In the genomic region with DNA sequence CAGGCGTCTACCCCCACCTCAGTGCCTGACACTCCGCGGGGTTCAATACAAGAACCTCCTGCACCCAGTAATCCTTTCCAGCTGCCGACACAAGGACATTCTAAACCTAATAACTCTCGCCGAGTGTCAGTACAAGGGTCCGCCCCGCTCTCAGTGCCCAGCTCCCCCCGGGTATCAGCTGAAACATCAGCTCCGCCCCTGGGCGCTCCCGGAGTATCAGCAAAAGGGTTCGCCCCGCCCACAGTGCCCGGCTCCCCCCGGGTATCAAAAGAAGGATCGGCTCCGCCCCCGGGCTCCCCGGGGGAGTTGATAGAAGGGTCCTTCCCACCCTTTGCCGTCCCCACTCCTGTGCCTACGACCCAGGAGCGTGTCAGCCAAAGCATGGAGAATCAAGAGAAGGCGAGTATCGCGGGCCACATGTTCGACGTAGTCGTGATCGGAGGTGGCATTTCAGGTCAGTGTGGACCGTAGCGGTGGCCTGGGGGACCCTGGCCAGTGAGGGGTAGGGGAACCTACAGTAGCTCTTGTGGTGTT, we compare ENCODE assay signal across 7 cellular contexts. TPM values are rescaled to one million over a fixed set of nuclear protein-coding genes. Genes with fewer than 3 reads are reported as not detected.
DNase-seq lines count a peak whose midpoint lies in the region; ATAC-seq and TF ChIP-seq lines count a peak whose summit lies in the region.

A gene (plus strand): TSS at position 339 of the 534 bp plus-strand sequence. CDS start 43 bp downstream, at position 382.

- no peak for ATAC-seq in HG03280 (IDR thresholded peaks at IDR 0.05; ENCODE audit: unreplicated experiment)

- peak within 1 kb of the TSS; percentile 65 for H3K4me3 ChIP-seq in HUES48 (ENCODE audit: low read depth, low read length)
- H3K4me3 ChIP-seq in kidney epithelial cell (ENCODE audit: low read depth, low read length) = peak within 1 kb of the TSS; percentile 49
- H3K4me3 ChIP-seq in skin epidermis = peak within 1 kb of the TSS; percentile 45 to 67 (median 53)

- no peak within 1 kb of the TSS for H3K9ac ChIP-seq in HUES48 (ENCODE audit: low read depth, low read length)

- H3K27ac ChIP-seq in HUES48 (ENCODE audit: low read depth, low read length) = no peak within 1 kb of the TSS
- H3K27ac ChIP-seq in cingulate gyrus (ENCODE audit: low read depth, low read length) = peak within 1 kb of the TSS; percentile 69
- peak within 1 kb of the TSS; percentile 36 to 93 (median 85) for H3K27ac ChIP-seq in skin epidermis

- H3K4me1 ChIP-seq in HUES48 (ENCODE audit: control insufficient read depth, insufficient read depth, low read length) = no peaks in the 10 kb centered on the region

- H3K36me3 ChIP-seq in HUES48 (ENCODE audit: control insufficient read depth, insufficient read depth, low read length) = no peaks in the 10 kb centered on the region
- H3K36me3 ChIP-seq in kidney epithelial cell (ENCODE audit: control insufficient read depth, insufficient read depth, low read length) = no peaks in the 10 kb centered on the region

- no peaks in the 10 kb centered on the region for H3K9me3 ChIP-seq in HUES48 (ENCODE audit: control insufficient read depth, insufficient read depth, low read length)

- DNase-seq in T1000 (lab: John Stamatoyannopoulos, UW) (peak; percentile 12), kidney epithelial cell (ENCODE audit: low read depth) (no peak), foreskin melanocyte (no peak)

- no peak for TF ChIP-seq CTCF in kidney epithelial cell (IDR thresholded peaks at IDR 0.05; ENCODE audit: insufficient read depth, low read length, poor library complexity, severe bottlenecking)

- peaks cover 24% of the 10 kb centered on the region for H3K27me3 ChIP-seq in HUES48 (ENCODE audit: control insufficient read depth, insufficient read depth, low read length)
- H3K27me3 ChIP-seq in kidney epithelial cell (ENCODE audit: control insufficient read depth, insufficient read depth, low read length) = no peaks in the 10 kb centered on the region

RNA-seq across cellular contexts. Expression of the gene that starts here (rescaled TPM):
- 1.0 and 2.1 TPM in 2 replicates for total RNA-seq in kidney epithelial cell
